In genomic region chr3:126549861-126550487, GRCh38 we compare ENCODE assay signal across 1 cellular context.
TF ChIP-seq lines count a peak whose summit lies in the region.

No MANE protein-coding gene starts in this region.

TF ChIP-seq in H1, 55 proteins besides CTCF, POLR2A, EP300 and RAD21:
- TF ChIP-seq EGR1 (IDR thresholded peaks at IDR 0.05; ENCODE audit: borderline replicate concordance, low read depth, low read length): no peak
- TF ChIP-seq SP2 (IDR thresholded peaks at IDR 0.05; ENCODE audit: low read length): no peak
- TF ChIP-seq BACH1 (IDR thresholded peaks at IDR 0.05; ENCODE audit: low read length): 0 out of 2 replicates have a peak, but pooled peaks have one; percentile 11
